34 cellular contexts compared by ENCODE assay signal in the genomic region with DNA sequence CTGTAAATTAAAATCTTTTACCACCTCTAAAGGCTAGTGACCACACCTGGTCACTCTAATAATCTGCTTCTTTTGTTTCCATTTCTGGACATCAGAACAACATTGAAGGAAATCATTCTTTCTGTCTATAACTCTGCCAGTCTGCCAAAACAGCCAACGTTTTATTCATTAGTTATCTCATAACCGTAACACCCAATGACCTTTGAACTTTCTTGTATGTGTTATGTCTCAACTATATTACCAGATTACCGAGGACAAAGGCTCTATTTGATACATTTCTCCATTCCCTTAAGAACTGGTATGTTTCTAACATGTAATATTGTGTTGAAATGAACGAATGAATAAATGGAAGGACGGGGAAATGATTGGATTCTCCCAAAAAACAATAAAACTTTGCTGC.
"Had no signal": no experiment of that assay in that cellular context is flagged by ENCODE, and none has a peak within 500 bp of the region (broad histone marks: within the 10 kb centered on the region; RNA-seq: fewer than 3 reads in every experiment).

No MANE protein-coding gene starts in this region.

- H3K36me3 ChIP-seq: MG63 had no signal

- H3K9me3 ChIP-seq: MG63 had no signal

- H3K27me3 ChIP-seq: MG63 had no signal

- H3K27ac ChIP-seq: KMS-11 had no signal

- H3K4me3 ChIP-seq: MG63 had no signal

- DNase-seq: Karpas-422, Kasumi-1, KG1, MG63, MM.1S, MV-4-11, NCI-H1048, NCI-H1092, NCI-H1092 treated with DMSO at 0.1 percent for 48 hours, NCI-H1105, NCI-H1105 treated with DMSO at 0.1 percent for 48 hours, NCI-H1417, NCI-H1417 treated with DMSO at 0.1 percent for 48 hours, NCI-H1436, NCI-H1436 treated with DMSO at 0.1 percent for 48 hours, NCI-H146, NCI-H1694, NCI-H1694 treated with DMSO at 0.1 percent for 48 hours, NCI-H187, NCI-H187 treated with DMSO at 0.1 percent for 48 hours, NCI-H1930, NCI-H2029, NCI-H2029 treated with DMSO at 0.1 percent for 48 hours, NCI-H2081, NCI-H2081 treated with DMSO at 0.1 percent for 48 hours, NCI-H2107, NCI-H2171, NCI-H2227 treated with DMSO at 0.1 percent for 48 hours, NCI-H226, NCI-H345, NCI-H446, NCI-H446 treated with DMSO at 0.1 percent for 48 hours, NCI-H510A had no signal
